15 cellular contexts compared by ENCODE assay signal in genomic region chr17:31294231-31294630, GRCh38. TPM values are rescaled to one million over a fixed set of nuclear protein-coding genes. Genes with fewer than 3 reads are reported as not detected.
DNase-seq lines count a peak whose midpoint lies in the region.
"Had no signal": no experiment of that assay in that cellular context is flagged by ENCODE, and none has a peak within 500 bp of the region (broad histone marks: within the 10 kb centered on the region; RNA-seq: fewer than 3 reads in every experiment).

No MANE protein-coding gene starts in this region.

- no peaks in the 10 kb centered on the region for H3K27me3 ChIP-seq in effector memory CD4-positive, alpha-beta T cell (replicated peaks; ENCODE audit: control insufficient read depth, insufficient read depth, low read length, poor library complexity, severe bottlenecking)
- no peaks in the 10 kb centered on the region for H3K27me3 ChIP-seq in Karpas-422 (ENCODE audit: low read length)

- H2AFZ ChIP-seq in Karpas-422 (ENCODE audit: low read length) = no peak overlapping the region

- H3K9me3 ChIP-seq in effector memory CD4-positive, alpha-beta T cell (ENCODE audit: control insufficient read depth, low read length) = no peaks in the 10 kb centered on the region
- no peaks in the 10 kb centered on the region for H3K9me3 ChIP-seq in Karpas-422 (ENCODE audit: low read length)
- H3K9me3 ChIP-seq: A549, Caco-2 had no signal

- H4K20me1 ChIP-seq in Karpas-422 (ENCODE audit: insufficient read depth, low read depth, low read length) = no peaks in the 10 kb centered on the region

- no peak overlapping the region for H3K4me3 ChIP-seq in effector memory CD4-positive, alpha-beta T cell (ENCODE audit: insufficient read depth, low read depth, low read length, poor library complexity, severe bottlenecking)
- no peak overlapping the region for H3K4me3 ChIP-seq in Karpas-422 (ENCODE audit: low read length)
- H3K4me3 ChIP-seq: A549 had no signal

- no peak overlapping the region for H3K4me2 ChIP-seq in Karpas-422 (ENCODE audit: low read depth, low read length, poor library complexity, severe bottlenecking)
- H3K4me2 ChIP-seq: A549 had no signal

- DNase-seq in cerebellar cortex (ENCODE audit: low spot score) (peak; percentile 24), inferior parietal cortex (ENCODE audit: extremely low spot score) (peak; percentile 68), pons (ENCODE audit: low spot score) (peak; percentile 88), Karpas-422 (no peak), NCI-H345 treated with DMSO at 0.1 percent for 48 hours (lab: John Stamatoyannopoulos, UW; ENCODE audit: unreplicated experiment) (no peak)
- no peak for DNase-seq in activated CD8-positive, alpha-beta memory T cell treated with anti-CD3 and anti-CD28 coated beads, Interleukin-2, amount 50 U/mL, for 4 hours
- no peak for DNase-seq in effector memory CD4-positive, alpha-beta T cell
- DNase-seq: Caco-2; CD8-positive, alpha-beta memory T cell; DMS53; HCEC 1CT; HFFc6 had no signal

- no peak overlapping the region for H3K27ac ChIP-seq in effector memory CD4-positive, alpha-beta T cell (ENCODE audit: insufficient read depth, low read length, poor library complexity, severe bottlenecking)
- no peak overlapping the region for H3K27ac ChIP-seq in Karpas-422 (ENCODE audit: low read length)
- H3K27ac ChIP-seq: A549 had no signal

- H3K9me2 ChIP-seq in Karpas-422 (replicated peaks; ENCODE audit: insufficient read depth, low read length) = no peaks in the 10 kb centered on the region

- no peak overlapping the region for H3K9ac ChIP-seq in Karpas-422 (ENCODE audit: low read length)

- H3K4me1 ChIP-seq in effector memory CD4-positive, alpha-beta T cell (ENCODE audit: control insufficient read depth, insufficient read depth, low read length, poor library complexity, severe bottlenecking) = no peaks in the 10 kb centered on the region
- H3K4me1 ChIP-seq in Karpas-422 (ENCODE audit: low read length) = peaks cover 7% of the 10 kb centered on the region; the same call in 1 of the 2 replicates
- H3K4me1 ChIP-seq: Caco-2 had no signal

- peaks cover 25% of the 10 kb centered on the region for H3K79me2 ChIP-seq in Karpas-422 (ENCODE audit: low read length)

- no peaks in the 10 kb centered on the region for H3K36me3 ChIP-seq in effector memory CD4-positive, alpha-beta T cell (ENCODE audit: control insufficient read depth, insufficient read depth, low read length)
- peaks cover 16% of the 10 kb centered on the region; the same call in 1 of the 2 replicates for H3K36me3 ChIP-seq in Karpas-422 (ENCODE audit: insufficient read depth, low read length)

RNA-seq across cellular contexts. Expression of gene OMG, which starts 2.8 kb away (rescaled TPM):
- total RNA-seq in Karpas-422 (2014; rRNA removed; shearing (Covaris generic); ENCODE audit: low replicate concordance) = 0.11 TPM in 1 of 2 replicates, not detected in the other
- total RNA-seq: Caco-2, H4, HepG2 had no signal

RNA-seq across cellular contexts. Expression of gene EVI2B, which starts 19.6 kb away (rescaled TPM):
- 0.76 and 5.0 TPM in 2 replicates for total RNA-seq in Karpas-422 (2014; rRNA removed; shearing (Covaris generic); ENCODE audit: low replicate concordance)
- total RNA-seq: Caco-2, HepG2 had no signal

RNA-seq across cellular contexts. Expression of gene EVI2A, which starts 27.2 kb away (rescaled TPM):
- total RNA-seq in Karpas-422 (2014; rRNA removed; shearing (Covaris generic); ENCODE audit: low replicate concordance) = not detected in 2 replicates
- total RNA-seq: Caco-2, HepG2 had no signal

Comparison
In these comparisons a context has a peak if more than half of its experiments do, and no peak if none do; other contexts are left out.
1. DNase-seq: peak in cerebellar cortex (single experiment), inferior parietal cortex (single experiment) and pons (single experiment); none in activated CD8-positive, alpha-beta memory T cell treated with anti-CD3 and anti-CD28 coated beads, Interleukin-2, amount 50 U/mL, for 4 hours (single experiment), effector memory CD4-positive, alpha-beta T cell (0 of 3), Karpas-422 (single experiment) and NCI-H345 treated with DMSO at 0.1 percent for 48 hours (single experiment).